ENCODE assay signal across 1 cellular context in the genomic region with DNA sequence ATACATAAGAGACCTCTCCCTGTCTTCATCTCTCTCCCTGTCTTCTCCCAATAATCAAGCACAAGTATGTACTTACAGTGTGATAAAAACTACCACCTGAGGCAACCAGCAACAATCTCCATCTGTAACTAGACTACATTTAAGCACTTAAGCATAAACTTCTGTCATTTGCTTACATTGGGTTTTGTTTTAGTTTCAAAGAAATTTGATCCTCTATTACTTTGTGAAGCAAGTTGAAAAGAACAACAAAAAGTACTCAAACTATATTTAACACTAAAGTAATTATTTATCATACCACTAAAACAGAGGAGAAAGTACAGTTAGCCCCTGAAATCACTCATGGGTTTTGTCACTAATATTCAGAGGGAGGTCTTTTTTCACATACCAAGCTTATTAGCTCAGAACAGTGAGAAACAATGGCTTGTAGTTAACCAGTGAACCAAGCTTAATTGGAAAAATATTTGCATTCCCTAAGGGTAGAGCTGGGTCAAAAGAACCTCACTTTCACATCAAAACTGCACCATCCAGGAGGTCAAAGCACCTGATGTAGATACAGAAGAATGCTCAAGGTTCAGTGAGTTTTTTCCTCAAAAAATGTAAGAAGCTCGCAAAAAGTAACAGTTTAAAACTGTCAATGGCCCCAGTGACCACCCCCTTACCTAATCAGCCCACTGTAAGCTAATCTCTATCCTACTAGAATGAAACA.
TF ChIP-seq lines count a peak whose summit lies in the region.

No MANE protein-coding gene starts in this region.

TF ChIP-seq in HepG2, 621 proteins besides CTCF, POLR2A, EP300 and RAD21 (continued from another document):
- TF ChIP-seq, protein P1, sequence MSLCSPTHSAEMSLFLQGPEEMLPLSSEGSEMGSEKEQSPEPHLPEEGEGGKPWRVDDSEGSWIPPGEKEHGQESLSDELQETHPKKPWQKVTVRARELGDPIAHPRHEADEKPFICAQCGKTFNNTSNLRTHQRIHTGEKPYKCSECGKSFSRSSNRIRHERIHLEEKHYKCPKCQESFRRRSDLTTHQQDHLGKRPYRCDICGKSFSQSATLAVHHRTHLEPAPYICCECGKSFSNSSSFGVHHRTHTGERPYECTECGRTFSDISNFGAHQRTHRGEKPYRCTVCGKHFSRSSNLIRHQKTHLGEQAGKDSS (CRISPR knock-in tag; IDR thresholded peaks at IDR 0.05; ENCODE audit: borderline replicate concordance, low read depth), result no peak
- TF ChIP-seq ISL2 (CRISPR knock-in tag; IDR thresholded peaks at IDR 0.05) (peak; percentile 64), ASH2L (IDR thresholded peaks at IDR 0.05; ENCODE audit: insufficient read length, low read depth, low read length) (peak; percentile 51), FOXP1 (IDR thresholded peaks at IDR 0.05) (no peak), FOXP1 (CRISPR knock-in tag; IDR thresholded peaks at IDR 0.05) (peak; percentile 72), ELF3 (CRISPR knock-in tag; IDR thresholded peaks at IDR 0.05) (peak; percentile 42; the same call in 1 of the 2 replicates), SOX13 (IDR thresholded peaks at IDR 0.05) (peak; percentile 81), SOX13 (CRISPR knock-in tag; conservative IDR thresholded peaks at IDR 0.05 in 1 of 2, IDR thresholded peaks at IDR 0.05 in 1 of 2) (peak in 1 of 2 experiments; percentile 96; a peak in 2 of 4 replicates), HNF4G (IDR thresholded peaks at IDR 0.05; ENCODE audit: borderline replicate concordance, low read depth, low read length) (peak; percentile 25; the same call in 1 of the 2 replicates), HNF4G (CRISPR knock-in tag; IDR thresholded peaks at IDR 0.05; ENCODE audit: borderline replicate concordance, low read depth) (no peak)
- TF ChIP-seq, protein P2, sequence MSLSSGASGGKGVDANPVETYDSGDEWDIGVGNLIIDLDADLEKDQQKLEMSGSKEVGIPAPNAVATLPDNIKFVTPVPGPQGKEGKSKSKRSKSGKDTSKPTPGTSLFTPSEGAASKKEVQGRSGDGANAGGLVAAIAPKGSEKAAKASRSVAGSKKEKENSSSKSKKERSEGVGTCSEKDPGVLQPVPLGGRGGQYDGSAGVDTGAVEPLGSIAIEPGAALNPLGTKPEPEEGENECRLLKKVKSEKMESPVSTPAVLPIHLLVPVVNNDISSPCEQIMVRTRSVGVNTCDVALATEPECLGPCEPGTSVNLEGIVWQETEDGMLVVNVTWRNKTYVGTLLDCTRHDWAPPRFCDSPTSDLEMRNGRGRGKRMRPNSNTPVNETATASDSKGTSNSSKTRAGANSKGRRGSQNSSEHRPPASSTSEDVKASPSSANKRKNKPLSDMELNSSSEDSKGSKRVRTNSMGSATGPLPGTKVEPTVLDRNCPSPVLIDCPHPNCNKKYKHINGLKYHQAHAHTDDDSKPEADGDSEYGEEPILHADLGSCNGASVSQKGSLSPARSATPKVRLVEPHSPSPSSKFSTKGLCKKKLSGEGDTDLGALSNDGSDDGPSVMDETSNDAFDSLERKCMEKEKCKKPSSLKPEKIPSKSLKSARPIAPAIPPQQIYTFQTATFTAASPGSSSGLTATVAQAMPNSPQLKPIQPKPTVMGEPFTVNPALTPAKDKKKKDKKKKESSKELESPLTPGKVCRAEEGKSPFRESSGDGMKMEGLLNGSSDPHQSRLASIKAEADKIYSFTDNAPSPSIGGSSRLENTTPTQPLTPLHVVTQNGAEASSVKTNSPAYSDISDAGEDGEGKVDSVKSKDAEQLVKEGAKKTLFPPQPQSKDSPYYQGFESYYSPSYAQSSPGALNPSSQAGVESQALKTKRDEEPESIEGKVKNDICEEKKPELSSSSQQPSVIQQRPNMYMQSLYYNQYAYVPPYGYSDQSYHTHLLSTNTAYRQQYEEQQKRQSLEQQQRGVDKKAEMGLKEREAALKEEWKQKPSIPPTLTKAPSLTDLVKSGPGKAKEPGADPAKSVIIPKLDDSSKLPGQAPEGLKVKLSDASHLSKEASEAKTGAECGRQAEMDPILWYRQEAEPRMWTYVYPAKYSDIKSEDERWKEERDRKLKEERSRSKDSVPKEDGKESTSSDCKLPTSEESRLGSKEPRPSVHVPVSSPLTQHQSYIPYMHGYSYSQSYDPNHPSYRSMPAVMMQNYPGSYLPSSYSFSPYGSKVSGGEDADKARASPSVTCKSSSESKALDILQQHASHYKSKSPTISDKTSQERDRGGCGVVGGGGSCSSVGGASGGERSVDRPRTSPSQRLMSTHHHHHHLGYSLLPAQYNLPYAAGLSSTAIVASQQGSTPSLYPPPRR (CRISPR knock-in tag; IDR thresholded peaks at IDR 0.05; ENCODE audit: borderline replicate concordance), result peak; percentile 74; the same call in 1 of the 2 replicates
- TF ChIP-seq, protein P3, sequence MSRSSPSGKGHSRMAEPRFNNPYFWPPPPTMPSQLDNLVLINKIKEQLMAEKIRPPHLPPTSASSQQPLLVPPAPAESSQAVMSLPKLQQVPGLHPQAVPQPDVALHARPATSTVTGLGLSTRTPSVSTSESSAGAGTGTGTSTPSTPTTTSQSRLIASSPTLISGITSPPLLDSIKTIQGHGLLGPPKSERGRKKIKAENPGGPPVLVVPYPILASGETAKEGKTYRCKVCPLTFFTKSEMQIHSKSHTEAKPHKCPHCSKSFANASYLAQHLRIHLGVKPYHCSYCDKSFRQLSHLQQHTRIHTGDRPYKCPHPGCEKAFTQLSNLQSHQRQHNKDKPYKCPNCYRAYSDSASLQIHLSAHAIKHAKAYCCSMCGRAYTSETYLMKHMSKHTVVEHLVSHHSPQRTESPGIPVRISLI (CRISPR knock-in tag; IDR thresholded peaks at IDR 0.05; ENCODE audit: borderline replicate concordance), result peak; percentile 74; the same call in 1 of the 2 replicates
- TF ChIP-seq, protein P4, sequence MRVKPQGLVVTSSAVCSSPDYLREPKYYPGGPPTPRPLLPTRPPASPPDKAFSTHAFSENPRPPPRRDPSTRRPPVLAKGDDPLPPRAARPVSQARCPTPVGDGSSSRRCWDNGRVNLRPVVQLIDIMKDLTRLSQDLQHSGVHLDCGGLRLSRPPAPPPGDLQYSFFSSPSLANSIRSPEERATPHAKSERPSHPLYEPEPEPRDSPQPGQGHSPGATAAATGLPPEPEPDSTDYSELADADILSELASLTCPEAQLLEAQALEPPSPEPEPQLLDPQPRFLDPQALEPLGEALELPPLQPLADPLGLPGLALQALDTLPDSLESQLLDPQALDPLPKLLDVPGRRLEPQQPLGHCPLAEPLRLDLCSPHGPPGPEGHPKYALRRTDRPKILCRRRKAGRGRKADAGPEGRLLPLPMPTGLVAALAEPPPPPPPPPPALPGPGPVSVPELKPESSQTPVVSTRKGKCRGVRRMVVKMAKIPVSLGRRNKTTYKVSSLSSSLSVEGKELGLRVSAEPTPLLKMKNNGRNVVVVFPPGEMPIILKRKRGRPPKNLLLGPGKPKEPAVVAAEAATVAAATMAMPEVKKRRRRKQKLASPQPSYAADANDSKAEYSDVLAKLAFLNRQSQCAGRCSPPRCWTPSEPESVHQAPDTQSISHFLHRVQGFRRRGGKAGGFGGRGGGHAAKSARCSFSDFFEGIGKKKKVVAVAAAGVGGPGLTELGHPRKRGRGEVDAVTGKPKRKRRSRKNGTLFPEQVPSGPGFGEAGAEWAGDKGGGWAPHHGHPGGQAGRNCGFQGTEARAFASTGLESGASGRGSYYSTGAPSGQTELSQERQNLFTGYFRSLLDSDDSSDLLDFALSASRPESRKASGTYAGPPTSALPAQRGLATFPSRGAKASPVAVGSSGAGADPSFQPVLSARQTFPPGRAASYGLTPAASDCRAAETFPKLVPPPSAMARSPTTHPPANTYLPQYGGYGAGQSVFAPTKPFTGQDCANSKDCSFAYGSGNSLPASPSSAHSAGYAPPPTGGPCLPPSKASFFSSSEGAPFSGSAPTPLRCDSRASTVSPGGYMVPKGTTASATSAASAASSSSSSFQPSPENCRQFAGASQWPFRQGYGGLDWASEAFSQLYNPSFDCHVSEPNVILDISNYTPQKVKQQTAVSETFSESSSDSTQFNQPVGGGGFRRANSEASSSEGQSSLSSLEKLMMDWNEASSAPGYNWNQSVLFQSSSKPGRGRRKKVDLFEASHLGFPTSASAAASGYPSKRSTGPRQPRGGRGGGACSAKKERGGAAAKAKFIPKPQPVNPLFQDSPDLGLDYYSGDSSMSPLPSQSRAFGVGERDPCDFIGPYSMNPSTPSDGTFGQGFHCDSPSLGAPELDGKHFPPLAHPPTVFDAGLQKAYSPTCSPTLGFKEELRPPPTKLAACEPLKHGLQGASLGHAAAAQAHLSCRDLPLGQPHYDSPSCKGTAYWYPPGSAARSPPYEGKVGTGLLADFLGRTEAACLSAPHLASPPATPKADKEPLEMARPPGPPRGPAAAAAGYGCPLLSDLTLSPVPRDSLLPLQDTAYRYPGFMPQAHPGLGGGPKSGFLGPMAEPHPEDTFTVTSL (CRISPR knock-in tag; IDR thresholded peaks at IDR 0.05; ENCODE audit: borderline replicate concordance), result peak; percentile 66; the same call in 1 of the 2 replicates
